In the genomic region with DNA sequence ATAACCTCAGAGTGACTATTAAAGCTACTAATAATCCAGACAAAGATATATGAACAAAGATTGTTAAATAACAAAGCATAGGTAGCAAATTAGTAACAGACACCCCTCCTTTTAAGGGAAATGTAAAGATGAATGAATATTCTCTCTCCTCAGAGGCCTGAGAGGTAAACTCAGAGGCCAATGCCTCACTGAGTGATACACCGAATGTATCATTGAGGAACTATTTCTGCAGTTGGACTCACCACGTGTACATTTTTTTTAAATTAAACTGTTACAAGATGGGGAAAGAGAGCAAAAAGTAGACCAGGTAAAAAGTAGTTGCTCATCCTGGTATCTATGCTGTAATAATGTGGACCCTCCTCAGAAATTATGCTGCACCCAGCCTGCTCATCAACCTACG, we compare ENCODE assay signal across 20 cellular contexts.
DNase-seq lines count a peak whose midpoint lies in the region; ATAC-seq, FAIRE-seq and TF ChIP-seq lines count a peak whose summit lies in the region.
"Had no signal": no experiment of that assay in that cellular context is flagged by ENCODE, and none has a peak within 500 bp of the region (broad histone marks: within the 10 kb centered on the region; RNA-seq: fewer than 3 reads in every experiment).

No MANE protein-coding gene starts in this region.

- H3K4me3 ChIP-seq in IMR-90 (ENCODE audit: insufficient read depth, low read depth, low read length) (no peak overlapping the region), bronchial epithelial cell (ENCODE audit: low read depth, low read length) (no peak overlapping the region), mesenchymal stem cell (ENCODE audit: insufficient read depth in 1 of 2, low read depth in 1 of 2, low read length in 2 of 2) (no peak overlapping the region)
- H3K4me3 ChIP-seq: BLaER1 treated with 17β-estradiol and CSF1 and Interleukin-3, amounts not matched to agents 10 nM and 100 nM; HAP-1; SJSA1 had no signal

- no peaks in the 10 kb centered on the region for H3K9me3 ChIP-seq in IMR-90 (ENCODE audit: control insufficient read depth, insufficient read depth, low read length)
- peaks cover 3% of the 10 kb centered on the region for H3K9me3 ChIP-seq in mesenchymal stem cell (ENCODE audit: control insufficient read depth, low read length)
- H3K9me3 ChIP-seq: HAP-1, SJSA1 had no signal

- H3K9ac ChIP-seq in IMR-90 (ENCODE audit: low read depth, low read length) (no peak overlapping the region), mesenchymal stem cell (ENCODE audit: low read length) (no peak overlapping the region)
- H3K9ac ChIP-seq: BLaER1 treated with 17β-estradiol and CSF1 and Interleukin-3, amounts not matched to agents 10 nM and 100 nM had no signal

- ATAC-seq in IMR-90 (ENCODE audit: low read depth), result peak; percentile 70; the same call in 1 of the 2 replicates
- no peak for ATAC-seq in left lobe of liver

- H4K20me1 ChIP-seq in IMR-90 (ENCODE audit: insufficient read depth, low read length), result no peaks in the 10 kb centered on the region
- H4K20me1 ChIP-seq: BLaER1 treated with 17β-estradiol and CSF1 and Interleukin-3, amounts not matched to agents 10 nM and 100 nM had no signal

- FAIRE-seq in bronchial epithelial cell (lab: Jason Lieb, UNC), result no peak
- FAIRE-seq: A204.1 had no signal

- H2AK5ac ChIP-seq in IMR-90 (ENCODE audit: low read depth, low read length) (0 out of 2 replicates have a peak overlapping the region, but pooled peaks have one; percentile 17), mesenchymal stem cell (ENCODE audit: low read length, severe bottlenecking) (peak overlapping the region; percentile 3)

- H4K8ac ChIP-seq in IMR-90 (ENCODE audit: low read depth in 2 of 2, low read length in 2 of 2) (0 out of 4 replicates have a peak overlapping the region, but pooled peaks of 1 of the 2 experiments have one; percentile 41), mesenchymal stem cell (ENCODE audit: low read length) (no peak overlapping the region)

- H3K14ac ChIP-seq in IMR-90 (replicated peaks; ENCODE audit: low read depth, low read length), result no peak overlapping the region
- H3K14ac ChIP-seq in mesenchymal stem cell (ENCODE audit: low read length in 2 of 2), result no peak overlapping the region

- in situ Hi-C loops in IMR-90 (cut with MboI; ENCODE audit: low sequenced_read_pairs) (no loop called here), ACHN (cut with HindIII; ENCODE audit: low pct_ligation_motif_present, low pct_unique_long_range_greater_than_20kb, low sequenced_read_pairs) (no loop called here)

- DNase-seq in EH (ENCODE audit: low read depth) (peak; percentile 46), IMR-90 (peak; percentile 68), bronchial epithelial cell (ENCODE audit: low read depth) (peak; percentile 18), mesenchymal stem cell (no peak), NCI-H1092 (lab: John Stamatoyannopoulos, UW) (no peak), ACHN (no peak), HK-2 (ENCODE audit: unreplicated experiment) (no peak), left lobe of liver (ENCODE audit: low spot score) (no peak)
- DNase-seq: CD8-positive, alpha-beta memory T cell; DMS53; KG1; MV-4-11; NCI-H187; NCI-H345; NCI-H524 treated with DMSO at 0.1 percent for 48 hours; SW 1271 had no signal

- no peak for TF ChIP-seq RAD21 in IMR-90 (IDR thresholded peaks at IDR 0.05; ENCODE audit: low read length)

- no CpG with 5 or more reads among the region's 3 CpGs for WGBS in IMR-90 (ENCODE audit: extremely low coverage in 2 of 2, insufficient read length in 1 of 2), 2 experiments
- 92% methylated on average over 3 of the region's 3 CpGs for WGBS in mesenchymal stem cell

- TF ChIP-seq CTCF in IMR-90 (conservative IDR thresholded peaks at IDR 0.05; ENCODE audit: low read depth, low read length) (no peak), bronchial epithelial cell (IDR thresholded peaks at IDR 0.05; ENCODE audit: insufficient read depth, low read length, severe bottlenecking) (no peak)

- peaks cover 6% of the 10 kb centered on the region for H3K4me1 ChIP-seq in IMR-90 (ENCODE audit: control insufficient read depth, insufficient read depth, low read length)
- peaks cover 5% of the 10 kb centered on the region for H3K4me1 ChIP-seq in mesenchymal stem cell (ENCODE audit: control insufficient read depth, insufficient read depth, low read depth, low read length)

- peaks cover 6% of the 10 kb centered on the region for H3K9me1 ChIP-seq in IMR-90 (ENCODE audit: insufficient read depth, low read length)

- H3K79me1 ChIP-seq in IMR-90 (ENCODE audit: low read depth in 1 of 2, low read length in 2 of 2) (peaks cover 15 to 17% of the 10 kb centered on the region in 2 experiments; a peak in 3 of 4 replicates), mesenchymal stem cell (replicated peaks; ENCODE audit: low read length, poor library complexity, severe bottlenecking) (peaks cover 20% of the 10 kb centered on the region)

- CTCF ChIA-PET in IMR-90 (lab: Yijun Ruan, JAX), result interaction anchor here (2.2 kb wide), 1 partner anchor 18 kb away, joined by 6 read pairs; no protein-coding TSS in a partner anchor

- H2BK15ac ChIP-seq in IMR-90 (ENCODE audit: low read depth, low read length) (no peak overlapping the region), mesenchymal stem cell (ENCODE audit: low read depth, poor library complexity, severe bottlenecking) (no peak overlapping the region)

- H3K4ac ChIP-seq in IMR-90 (ENCODE audit: low read depth, low read length) (peak overlapping the region; percentile 6; the same call in 1 of the 2 replicates), mesenchymal stem cell (ENCODE audit: low read depth in 1 of 2, low read length in 2 of 2) (no peak overlapping the region)

- H4K5ac ChIP-seq in IMR-90 (ENCODE audit: low read depth, low read length), result peak overlapping the region; percentile 74; the same call in 1 of the 2 replicates

- dilution Hi-C loops in IMR-90 (cut with HindIII; ENCODE audit: low sequenced_read_pairs, unreplicated experiment), result no loop called here

- H4K91ac ChIP-seq in IMR-90 (ENCODE audit: insufficient read depth, low read depth, low read length) (0 out of 2 replicates have a peak overlapping the region, but pooled peaks have one; percentile 16), mesenchymal stem cell (ENCODE audit: low read length) (no peak overlapping the region)

- intact Hi-C loops in IMR-90 (cut with micrococcal nuclease), result no loop called here

- peak overlapping the region; percentile 68; the same call in 1 of the 2 replicates for H3K18ac ChIP-seq in IMR-90 (ENCODE audit: low read depth, low read length)
- H3K18ac ChIP-seq in mesenchymal stem cell (ENCODE audit: low read depth in 1 of 2, low read length in 2 of 2), result no peak overlapping the region

- H3K56ac ChIP-seq in IMR-90 (ENCODE audit: extremely low read depth, insufficient read depth, low read length), result no peak overlapping the region

- H3K4me2 ChIP-seq in IMR-90 (ENCODE audit: low read depth, low read length), result no peak overlapping the region
- H3K4me2 ChIP-seq in mesenchymal stem cell (ENCODE audit: low read length, poor library complexity, severe bottlenecking), result no peak overlapping the region
- H3K4me2 ChIP-seq: BLaER1 treated with 17β-estradiol and CSF1 and Interleukin-3, amounts not matched to agents 10 nM and 100 nM had no signal

- peak overlapping the region; percentile 72 for H2BK5ac ChIP-seq in IMR-90 (ENCODE audit: low read depth, low read length, poor library complexity, severe bottlenecking)
- H2BK5ac ChIP-seq in mesenchymal stem cell (ENCODE audit: low read depth, low read length, poor library complexity, severe bottlenecking), result no peak overlapping the region

- BruUV-seq in IMR-90 (replicated peaks; lab: Mats Ljungman, UMichigan), result no TSS peak

- H2AFZ ChIP-seq in IMR-90 (replicated peaks; ENCODE audit: low read length, poor library complexity) (no peak overlapping the region), mesenchymal stem cell (ENCODE audit: low read depth, low read length) (no peak overlapping the region)

- H2AK9ac ChIP-seq in IMR-90 (replicated peaks; ENCODE audit: low read depth, low read length, poor library complexity), result no peak overlapping the region

- no peak for TF ChIP-seq POLR2A in IMR-90 (IDR thresholded peaks at IDR 0.05; ENCODE audit: low read depth, low read length)

- H3K23ac ChIP-seq in IMR-90 (ENCODE audit: low read depth, low read length), result peak overlapping the region; percentile 4; the same call in 1 of the 2 replicates
- H3K23ac ChIP-seq in mesenchymal stem cell (ENCODE audit: low read length in 2 of 2), result no peak overlapping the region

- no peak overlapping the region for H2BK20ac ChIP-seq in IMR-90 (ENCODE audit: low read depth, low read length)

- peak overlapping the region; percentile 55; the same call in 1 of the 2 replicates for H2BK120ac ChIP-seq in IMR-90 (ENCODE audit: low read depth, low read length)
- H2BK120ac ChIP-seq in mesenchymal stem cell (ENCODE audit: low read depth, low read length), result no peak overlapping the region

- no peaks in the 10 kb centered on the region for H3K27me3 ChIP-seq in IMR-90 (ENCODE audit: control insufficient read depth, insufficient read depth, low read length)
- no peaks in the 10 kb centered on the region for H3K27me3 ChIP-seq in bronchial epithelial cell (ENCODE audit: control insufficient read depth, insufficient read depth, low read length)
- no peaks in the 10 kb centered on the region for H3K27me3 ChIP-seq in mesenchymal stem cell (ENCODE audit: control insufficient read depth in 1 of 2, insufficient read depth in 1 of 2, low read length in 2 of 2)
- H3K27me3 ChIP-seq: BLaER1 treated with 17β-estradiol and CSF1 and Interleukin-3, amounts not matched to agents 10 nM and 100 nM; SJSA1 had no signal

- H2BK12ac ChIP-seq in mesenchymal stem cell (ENCODE audit: low read length in 2 of 2), result no peak overlapping the region

- POLR2A ChIA-PET in IMR-90 (lab: Charles Lee; ENCODE audit: unreplicated experiment), result no interaction called here

- H3K27ac ChIP-seq in IMR-90 (ENCODE audit: insufficient read depth, low read length) (no peak overlapping the region), mesenchymal stem cell (ENCODE audit: low read length, poor library complexity, severe bottlenecking) (no peak overlapping the region)
- H3K27ac ChIP-seq: BLaER1 treated with 17β-estradiol and CSF1 and Interleukin-3, amounts not matched to agents 10 nM and 100 nM; SJSA1 had no signal

- H3K36me3 ChIP-seq in IMR-90 (ENCODE audit: control insufficient read depth, insufficient read depth, low read length) (peaks cover 7% of the 10 kb centered on the region), bronchial epithelial cell (ENCODE audit: control insufficient read depth, insufficient read depth, low read length) (no peaks in the 10 kb centered on the region), mesenchymal stem cell (ENCODE audit: control insufficient read depth in 1 of 2, insufficient read depth in 2 of 2, low read depth in 1 of 2, low read length in 2 of 2) (peaks cover 0 to 6% of the 10 kb centered on the region in 2 experiments)

TF ChIP-seq in IMR-90, 13 proteins besides CTCF, POLR2A, EP300 and RAD21 (continues in another document):
- TF ChIP-seq RFX5 (IDR thresholded peaks at IDR 0.05; ENCODE audit: low read depth, low read length), result no peak

Comparison
In these comparisons a context has a peak if more than half of its experiments do, and no peak if none do; other contexts are left out.
1. DNase-seq: peak in EH (single experiment), IMR-90 (single experiment) and bronchial epithelial cell (single experiment); none in mesenchymal stem cell (single experiment), NCI-H1092 (single experiment), ACHN (single experiment), HK-2 (single experiment) and left lobe of liver (single experiment).